ENCODE assay signal across 1 cellular context in the genomic region with DNA sequence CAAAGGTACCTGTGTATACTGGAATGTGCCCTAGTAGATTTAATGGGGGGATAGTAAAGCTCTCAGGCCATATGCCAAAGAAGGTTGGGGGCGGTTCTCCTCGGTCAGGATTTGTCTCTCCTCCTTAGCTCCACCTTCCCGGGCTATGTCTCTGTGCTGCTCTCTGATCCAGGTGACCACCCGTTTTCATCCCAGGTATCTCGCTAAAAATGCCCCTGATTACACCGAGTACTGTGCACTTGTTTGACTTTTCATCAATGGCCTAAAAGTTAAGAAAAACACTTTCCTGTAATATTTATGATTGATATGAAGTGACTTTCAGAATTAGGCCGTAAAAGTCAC.
TF ChIP-seq lines count a peak whose summit lies in the region.

No MANE protein-coding gene starts in this region.

TF ChIP-seq in HepG2, 621 proteins besides CTCF, POLR2A, EP300 and RAD21 (continued from another document):
- TF ChIP-seq, protein P1, sequence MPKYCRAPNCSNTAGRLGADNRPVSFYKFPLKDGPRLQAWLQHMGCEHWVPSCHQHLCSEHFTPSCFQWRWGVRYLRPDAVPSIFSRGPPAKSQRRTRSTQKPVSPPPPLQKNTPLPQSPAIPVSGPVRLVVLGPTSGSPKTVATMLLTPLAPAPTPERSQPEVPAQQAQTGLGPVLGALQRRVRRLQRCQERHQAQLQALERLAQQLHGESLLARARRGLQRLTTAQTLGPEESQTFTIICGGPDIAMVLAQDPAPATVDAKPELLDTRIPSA (CRISPR knock-in tag; IDR thresholded peaks at IDR 0.05; ENCODE audit: borderline replicate concordance) = no peak
- TF ChIP-seq, protein P2, sequence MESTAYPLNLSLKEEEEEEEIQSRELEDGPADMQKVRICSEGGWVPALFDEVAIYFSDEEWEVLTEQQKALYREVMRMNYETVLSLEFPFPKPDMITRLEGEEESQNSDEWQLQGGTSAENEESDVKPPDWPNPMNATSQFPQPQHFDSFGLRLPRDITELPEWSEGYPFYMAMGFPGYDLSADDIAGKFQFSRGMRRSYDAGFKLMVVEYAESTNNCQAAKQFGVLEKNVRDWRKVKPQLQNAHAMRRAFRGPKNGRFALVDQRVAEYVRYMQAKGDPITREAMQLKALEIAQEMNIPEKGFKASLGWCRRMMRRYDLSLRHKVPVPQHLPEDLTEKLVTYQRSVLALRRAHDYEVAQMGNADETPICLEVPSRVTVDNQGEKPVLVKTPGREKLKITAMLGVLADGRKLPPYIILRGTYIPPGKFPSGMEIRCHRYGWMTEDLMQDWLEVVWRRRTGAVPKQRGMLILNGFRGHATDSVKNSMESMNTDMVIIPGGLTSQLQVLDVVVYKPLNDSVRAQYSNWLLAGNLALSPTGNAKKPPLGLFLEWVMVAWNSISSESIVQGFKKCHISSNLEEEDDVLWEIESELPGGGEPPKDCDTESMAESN (CRISPR knock-in tag; conservative IDR thresholded peaks at IDR 0.05) = no peak
- TF ChIP-seq ZFP1 (CRISPR knock-in tag; IDR thresholded peaks at IDR 0.05) (no peak), U2AF2 (IDR thresholded peaks at IDR 0.05; ENCODE audit: low read depth, low read length) (no peak), CEBPG (CRISPR knock-in tag; IDR thresholded peaks at IDR 0.05) (no peak)
- TF ChIP-seq, protein P3, sequence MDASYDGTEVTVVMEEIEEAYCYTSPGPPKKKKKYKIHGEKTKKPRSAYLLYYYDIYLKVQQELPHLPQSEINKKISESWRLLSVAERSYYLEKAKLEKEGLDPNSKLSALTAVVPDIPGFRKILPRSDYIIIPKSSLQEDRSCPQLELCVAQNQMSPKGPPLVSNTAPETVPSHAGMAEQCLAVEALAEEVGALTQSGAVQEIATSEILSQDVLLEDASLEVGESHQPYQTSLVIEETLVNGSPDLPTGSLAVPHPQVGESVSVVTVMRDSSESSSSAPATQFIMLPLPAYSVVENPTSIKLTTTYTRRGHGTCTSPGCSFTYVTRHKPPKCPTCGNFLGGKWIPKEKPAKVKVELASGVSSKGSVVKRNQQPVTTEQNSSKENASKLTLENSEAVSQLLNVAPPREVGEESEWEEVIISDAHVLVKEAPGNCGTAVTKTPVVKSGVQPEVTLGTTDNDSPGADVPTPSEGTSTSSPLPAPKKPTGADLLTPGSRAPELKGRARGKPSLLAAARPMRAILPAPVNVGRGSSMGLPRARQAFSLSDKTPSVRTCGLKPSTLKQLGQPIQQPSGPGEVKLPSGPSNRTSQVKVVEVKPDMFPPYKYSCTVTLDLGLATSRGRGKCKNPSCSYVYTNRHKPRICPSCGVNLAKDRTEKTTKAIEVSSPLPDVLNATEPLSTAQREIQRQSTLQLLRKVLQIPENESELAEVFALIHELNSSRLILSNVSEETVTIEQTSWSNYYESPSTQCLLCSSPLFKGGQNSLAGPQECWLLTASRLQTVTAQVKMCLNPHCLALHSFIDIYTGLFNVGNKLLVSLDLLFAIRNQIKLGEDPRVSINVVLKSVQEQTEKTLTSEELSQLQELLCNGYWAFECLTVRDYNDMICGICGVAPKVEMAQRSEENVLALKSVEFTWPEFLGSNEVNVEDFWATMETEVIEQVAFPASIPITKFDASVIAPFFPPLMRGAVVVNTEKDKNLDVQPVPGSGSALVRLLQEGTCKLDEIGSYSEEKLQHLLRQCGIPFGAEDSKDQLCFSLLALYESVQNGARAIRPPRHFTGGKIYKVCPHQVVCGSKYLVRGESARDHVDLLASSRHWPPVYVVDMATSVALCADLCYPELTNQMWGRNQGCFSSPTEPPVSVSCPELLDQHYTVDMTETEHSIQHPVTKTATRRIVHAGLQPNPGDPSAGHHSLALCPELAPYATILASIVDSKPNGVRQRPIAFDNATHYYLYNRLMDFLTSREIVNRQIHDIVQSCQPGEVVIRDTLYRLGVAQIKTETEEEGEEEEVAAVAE (CRISPR knock-in tag; IDR thresholded peaks at IDR 0.05; ENCODE audit: borderline replicate concordance) = no peak
TF ChIP-seq in HepG2: peak in this region for 0.
